In genomic region chr7:1070544-1071342, GRCh38 we compare ENCODE assay signal across 20 cellular contexts. TPM values are rescaled to one million over a fixed set of nuclear protein-coding genes. Genes with fewer than 3 reads are reported as not detected.
DNase-seq lines count a peak whose midpoint lies in the region; ATAC-seq, FAIRE-seq and TF ChIP-seq lines count a peak whose summit lies in the region.
"Had no signal": no experiment of that assay in that cellular context is flagged by ENCODE, and none has a peak within 500 bp of the region (broad histone marks: within the 10 kb centered on the region; RNA-seq: fewer than 3 reads in every experiment).

No MANE protein-coding gene starts in this region.

- no peaks in the 10 kb centered on the region for H3K9me3 ChIP-seq in HepG2 (ENCODE audit: low read length)
- H3K9me3 ChIP-seq in right lobe of liver: no peaks in the 10 kb centered on the region
- H3K9me3 ChIP-seq in hepatocyte (ENCODE audit: low read depth): no peaks in the 10 kb centered on the region

- no peaks in the 10 kb centered on the region for H3K36me3 ChIP-seq in HepG2 (replicated peaks in 1 of 2; ENCODE audit: control insufficient read depth in 1 of 2, insufficient read depth in 2 of 2, low read length in 2 of 2)
- H3K36me3 ChIP-seq in right lobe of liver: no peaks in the 10 kb centered on the region
- no peaks in the 10 kb centered on the region for H3K36me3 ChIP-seq in hepatocyte (replicated peaks; ENCODE audit: insufficient read depth, low read depth)
- H3K36me3 ChIP-seq: BLaER1 treated with 17β-estradiol and CSF1 and Interleukin-3, amounts not matched to agents 10 nM and 100 nM had no signal

- no peak for FAIRE-seq in HepG2 (lab: Jason Lieb, UNC)
- FAIRE-seq: G401.6, H54 had no signal

- peak overlapping the region; percentile 55 for H3K27ac Mint-ChIP-seq in activated T-helper 1 cell treated with anti-CD3 and anti-CD28 coated beads, Interleukin-12 subunit alpha, Interleukin-12 subunit beta, Interleukin-2, Interleukin-4 antibody, amounts not matched to agents 30 ng/mL and 10 ng/mL and 1 ng/mL, durations not matched to agents 14 hours and 24 hours and 36 hours
- no peak overlapping the region for H3K27ac Mint-ChIP-seq in nephron progenitor cell

- in situ Hi-C loops in HepG2 (cut with HindIII; ENCODE audit: extremely low pct_ligation_motif_present, low pct_unique_long_range_greater_than_20kb): no loop called here

- POLR2A ChIA-PET in HepG2 (lab: Yijun Ruan, JAX): no interaction called here

- no peak overlapping the region for H3K4me3 Mint-ChIP-seq in activated T-helper 1 cell treated with anti-CD3 and anti-CD28 coated beads, Interleukin-12 subunit alpha, Interleukin-12 subunit beta, Interleukin-2, Interleukin-4 antibody, amounts not matched to agents 30 ng/mL and 10 ng/mL and 1 ng/mL, durations not matched to agents 14 hours and 24 hours and 36 hours
- H3K4me3 Mint-ChIP-seq in nephron progenitor cell: peak overlapping the region; percentile 24
- H3K4me3 Mint-ChIP-seq: CD8-positive, alpha-beta memory T cell had no signal

- H3K27me3 ChIP-seq in HepG2 (ENCODE audit: control insufficient read depth in 1 of 2, insufficient read depth in 2 of 2, low read length in 2 of 2): no peaks in the 10 kb centered on the region
- no peaks in the 10 kb centered on the region for H3K27me3 ChIP-seq in right lobe of liver
- H3K27me3 ChIP-seq in hepatocyte: no peaks in the 10 kb centered on the region
- H3K27me3 ChIP-seq: BLaER1 treated with 17β-estradiol and CSF1 and Interleukin-3, amounts not matched to agents 10 nM and 100 nM had no signal

- H3K9me2 ChIP-seq in hepatocyte (replicated peaks; ENCODE audit: insufficient read depth): no peaks in the 10 kb centered on the region

- DNase-seq in HepG2 (ENCODE audit: low spot score): no peak
- DNase-seq in right lobe of liver: no peak
- no peak for DNase-seq in activated T-helper 1 cell treated with anti-CD3 and anti-CD28 coated beads, Interleukin-12 subunit alpha, Interleukin-12 subunit beta, Interleukin-2, Interleukin-4 antibody, amounts not matched to agents 30 ng/mL and 10 ng/mL and 1 ng/mL, durations not matched to agents 14 hours and 24 hours and 36 hours (ENCODE audit: low spot score)
- DNase-seq in nephron progenitor cell: no peak
- no peak for DNase-seq in stimulated activated naive CD8-positive, alpha-beta T cell treated with anti-CD3 and anti-CD28 coated beads, Interleukin-15, Interleukin-2, amounts not matched to agents 100 U/mL and 50 U/mL, for 24 hours
- no peak for DNase-seq in germinal center (ENCODE audit: low spot score)
- DNase-seq in hepatocyte (ENCODE audit: low spot score): no peak
- DNase-seq: CD8-positive, alpha-beta memory T cell; DND-41; NCI-H1048; NCI-H2081 treated with DMSO at 0.1 percent for 48 hours; NCI-H226; NCI-H524 treated with DMSO at 0.1 percent for 48 hours had no signal

- H3K4me3 ChIP-seq in HepG2 (replicated peaks in 1 of 3; ENCODE audit: insufficient read depth in 1 of 3, low read depth in 2 of 3, low read length in 3 of 3) (no peak overlapping the region), right lobe of liver (no peak overlapping the region), hepatocyte (no peak overlapping the region)
- H3K4me3 ChIP-seq: BLaER1 treated with 17β-estradiol and CSF1 and Interleukin-3, amounts not matched to agents 10 nM and 100 nM had no signal

- no peaks in the 10 kb centered on the region for H3K79me2 ChIP-seq in HepG2 (ENCODE audit: insufficient read depth, low read length)
- H3K79me2 ChIP-seq in hepatocyte: no peaks in the 10 kb centered on the region

- no peaks in the 10 kb centered on the region for H3K36me3 Mint-ChIP-seq in activated T-helper 1 cell treated with anti-CD3 and anti-CD28 coated beads, Interleukin-12 subunit alpha, Interleukin-12 subunit beta, Interleukin-2, Interleukin-4 antibody, amounts not matched to agents 30 ng/mL and 10 ng/mL and 1 ng/mL, durations not matched to agents 14 hours and 24 hours and 36 hours (ENCODE audit: low read depth)
- H3K36me3 Mint-ChIP-seq in nephron progenitor cell (ENCODE audit: low read depth): peaks cover 19% of the 10 kb centered on the region
- H3K36me3 Mint-ChIP-seq: CD8-positive, alpha-beta memory T cell had no signal

- no peak overlapping the region for H3K9ac ChIP-seq in HepG2 (ENCODE audit: insufficient read depth, low read depth, low read length)
- H3K9ac ChIP-seq: BLaER1 treated with 17β-estradiol and CSF1 and Interleukin-3, amounts not matched to agents 10 nM and 100 nM; KMS-11 had no signal

- no peak for TF ChIP-seq RAD21 in HepG2 (CRISPR knock-in tag; IDR thresholded peaks at IDR 0.05)

- no TSS peak for BruUV-seq in HepG2 (replicated peaks; lab: Mats Ljungman, UMichigan)

- no peak for TF ChIP-seq POLR2A in HepG2 (IDR thresholded peaks at IDR 0.05; ENCODE audit: insufficient read depth in 1 of 2, low read depth in 2 of 2, low read length in 2 of 2)
- no peak for TF ChIP-seq POLR2A in right lobe of liver (IDR thresholded peaks at IDR 0.05)

- peaks cover 9% of the 10 kb centered on the region for H3K9me3 Mint-ChIP-seq in activated T-helper 1 cell treated with anti-CD3 and anti-CD28 coated beads, Interleukin-12 subunit alpha, Interleukin-12 subunit beta, Interleukin-2, Interleukin-4 antibody, amounts not matched to agents 30 ng/mL and 10 ng/mL and 1 ng/mL, durations not matched to agents 14 hours and 24 hours and 36 hours
- H3K9me3 Mint-ChIP-seq in nephron progenitor cell: peaks cover 16% of the 10 kb centered on the region
- H3K9me3 Mint-ChIP-seq: CD8-positive, alpha-beta memory T cell had no signal

- H4K20me1 ChIP-seq in HepG2 (ENCODE audit: insufficient read depth, low read length) (no peaks in the 10 kb centered on the region), hepatocyte (ENCODE audit: insufficient read depth, poor library complexity, severe bottlenecking) (no peaks in the 10 kb centered on the region)

- H3K4me1 Mint-ChIP-seq in activated T-helper 1 cell treated with anti-CD3 and anti-CD28 coated beads, Interleukin-12 subunit alpha, Interleukin-12 subunit beta, Interleukin-2, Interleukin-4 antibody, amounts not matched to agents 30 ng/mL and 10 ng/mL and 1 ng/mL, durations not matched to agents 14 hours and 24 hours and 36 hours (ENCODE audit: low read depth): no peaks in the 10 kb centered on the region
- peaks cover 49% of the 10 kb centered on the region for H3K4me1 Mint-ChIP-seq in nephron progenitor cell

- intact Hi-C loops in HepG2 (cut with micrococcal nuclease; ENCODE audit: unreplicated experiment) (no loop called here), right lobe of liver (cut with DNase I) (no loop called here)
- intact Hi-C loops in activated T-helper 1 cell treated with anti-CD3 and anti-CD28 coated beads, Interleukin-12 subunit alpha, Interleukin-12 subunit beta, Interleukin-2, Interleukin-4 antibody, amounts not matched to agents 30 ng/mL and 10 ng/mL and 1 ng/mL, durations not matched to agents 14 hours and 24 hours and 36 hours (cut with micrococcal nuclease): no loop called here

- H2AFZ ChIP-seq in HepG2 (ENCODE audit: low read length) (no peak overlapping the region), hepatocyte (no peak overlapping the region)

- TF ChIP-seq EP300 in HepG2 (IDR thresholded peaks at IDR 0.05; ENCODE audit: low read depth in 2 of 2, low read length in 2 of 2) (no peak), HepG2 (CRISPR knock-in tag; IDR thresholded peaks at IDR 0.05; ENCODE audit: borderline replicate concordance) (no peak)

- CTCF ChIA-PET in HepG2 (lab: Yijun Ruan, JAX; ENCODE audit: low intra/inter-chr PET ratio, low total read pairs): no interaction called here

- no peak for TF ChIP-seq CTCF in HepG2 (CRISPR knock-in tag; IDR thresholded peaks at IDR 0.05)
- TF ChIP-seq CTCF in right lobe of liver (IDR thresholded peaks at IDR 0.05): no peak
- no peak for TF ChIP-seq CTCF in nephron progenitor cell (IDR thresholded peaks at IDR 0.05)
- no peak for TF ChIP-seq CTCF in hepatocyte (IDR thresholded peaks at IDR 0.05; ENCODE audit: poor library complexity)

- H3K4me2 ChIP-seq in HepG2 (ENCODE audit: low read depth, low read length) (no peak overlapping the region), hepatocyte (no peak overlapping the region)
- H3K4me2 ChIP-seq: BLaER1 treated with 17β-estradiol and CSF1 and Interleukin-3, amounts not matched to agents 10 nM and 100 nM; KMS-11 had no signal

- peaks cover 18% of the 10 kb centered on the region for H3K4me1 ChIP-seq in HepG2 (ENCODE audit: insufficient read depth, low read length)
- peaks cover 0 to 2% (median 0%) of the 10 kb centered on the region in 4 donors for H3K4me1 ChIP-seq in right lobe of liver
- H3K4me1 ChIP-seq in hepatocyte (ENCODE audit: insufficient read depth): peaks cover 3% of the 10 kb centered on the region

- H3K27ac ChIP-seq in HepG2 (ENCODE audit: extremely low read length, insufficient read depth, low read length) (no peak overlapping the region), right lobe of liver (no peak overlapping the region), hepatocyte (no peak overlapping the region)
- H3K27ac ChIP-seq: BLaER1 treated with 17β-estradiol and CSF1 and Interleukin-3, amounts not matched to agents 10 nM and 100 nM; KMS-11 had no signal

- H3K27me3 Mint-ChIP-seq in activated T-helper 1 cell treated with anti-CD3 and anti-CD28 coated beads, Interleukin-12 subunit alpha, Interleukin-12 subunit beta, Interleukin-2, Interleukin-4 antibody, amounts not matched to agents 30 ng/mL and 10 ng/mL and 1 ng/mL, durations not matched to agents 14 hours and 24 hours and 36 hours (ENCODE audit: insufficient read depth): no peaks in the 10 kb centered on the region
- H3K27me3 Mint-ChIP-seq in nephron progenitor cell (ENCODE audit: low read depth, poor library complexity): peaks cover 5% of the 10 kb centered on the region
- H3K27me3 Mint-ChIP-seq: CD8-positive, alpha-beta memory T cell had no signal

- 96% methylated on average over 47 of the region's 51 CpGs for WGBS in HepG2 (ENCODE audit: low lambda C conversion rate)
- 94% methylated on average over 33 of the region's 51 CpGs for WGBS in right lobe of liver (ENCODE audit: insufficient coverage, low coverage, low lambda C conversion rate, missing lambda C conversion rate)
- 90% methylated on average over 44 of the region's 51 CpGs for WGBS in hepatocyte (ENCODE audit: low lambda C conversion rate, missing lambda C conversion rate)

- ATAC-seq in HepG2: no peak
- ATAC-seq in right lobe of liver: no peak
- ATAC-seq in stimulated activated naive CD8-positive, alpha-beta T cell treated with anti-CD3 and anti-CD28 coated beads, Interleukin-15, Interleukin-2, amounts not matched to agents 100 U/mL and 50 U/mL, for 24 hours: no peak
- ATAC-seq in HG02970 (IDR thresholded peaks at IDR 0.05; ENCODE audit: low FRiP score, unreplicated experiment): no peak
- ATAC-seq: Panc1, Right ventricle myocardium inferior had no signal

RNA-seq across cellular contexts. Expression of gene GPER1, which starts 17.2 kb away (rescaled TPM):
- total RNA-seq in HepG2 (2016; rRNA removed; fragmentation: Illumina TruSeq; extraction: Trizol) (15.2 and 19.7 TPM in 2 replicates), right lobe of liver (10 to 100 TPM in 4 of 6 experiments, 1 to 10 TPM in 2; 7.0 to 26.4 (median 11.9) TPM), hepatocyte (3.6 and 4.5 TPM in 2 replicates)
- total RNA-seq in HepG2 (2016; cell fraction: cytosol; rRNA removed; fragmentation: Illumina TruSeq; extraction: Trizol; ENCODE audit: low read depth): 11.8 and 14.0 TPM in 2 replicates
- 14.3 and 19.8 TPM in 2 replicates for total RNA-seq in HepG2 (2016; cell fraction: insoluble cytoplasmic fraction; rRNA removed; fragmentation: Illumina TruSeq; extraction: Trizol)
- total RNA-seq in HepG2 (2016; cell fraction: membrane; rRNA removed; fragmentation: Illumina TruSeq; extraction: Trizol): 22.2 and 30.5 TPM in 2 replicates
- total RNA-seq in HepG2 (2016; cell fraction: nucleus; rRNA removed; fragmentation: Illumina TruSeq; extraction: Trizol): 13.6 and 15.7 TPM in 2 replicates
- polyA plus RNA-seq in HepG2 (2011; rRNA removed) (12.7 and 16.4 TPM in 2 replicates), hepatocyte (9.1 and 11.1 TPM in 2 replicates)
- polyA plus RNA-seq in HepG2 (2011; cell fraction: cytosol; rRNA removed): 14.9 and 19.2 TPM in 2 replicates
- polyA plus RNA-seq in HepG2 (2011; cell fraction: nucleus; rRNA removed): 55.4 and 63.5 TPM in 2 replicates
- 10.5 and 10.7 TPM in 2 replicates for polyA plus RNA-seq in HepG2 (2012)
- polyA plus RNA-seq in HepG2 (2016; cell fraction: cytosol; fragmentation: Illumina TruSeq; extraction: Trizol; ENCODE audit: low read depth): 9.9 and 11.3 TPM in 2 replicates
- 17.5 and 21.3 TPM in 2 replicates for polyA plus RNA-seq in HepG2 (2016; cell fraction: insoluble cytoplasmic fraction; fragmentation: Illumina TruSeq; extraction: Trizol; ENCODE audit: low read depth)
- 22.0 and 22.5 TPM in 2 replicates for polyA plus RNA-seq in HepG2 (2016; cell fraction: membrane; fragmentation: Illumina TruSeq; extraction: Trizol; ENCODE audit: low read depth)
- polyA plus RNA-seq in HepG2 (2016; cell fraction: nucleus; fragmentation: Illumina TruSeq; extraction: Trizol; ENCODE audit: insufficient read depth, low read depth): 36.9 and 39.6 TPM in 2 replicates
- polyA minus RNA-seq in HepG2 (2011; rRNA and poly(A)+ RNA removed; ENCODE audit: low replicate concordance): 7.5 and 47.4 TPM in 2 replicates
- polyA minus RNA-seq in HepG2 (2011; cell fraction: cytosol; rRNA and poly(A)+ RNA removed): 11.5 and 13.4 TPM in 2 replicates
- polyA minus RNA-seq in HepG2 (2011; cell fraction: nucleus; rRNA and poly(A)+ RNA removed): 4.2 and 5.7 TPM in 2 replicates
- total RNA-seq in activated T-helper 1 cell treated with anti-CD3 and anti-CD28 coated beads, Interleukin-12 subunit alpha, Interleukin-12 subunit beta, Interleukin-2, Interleukin-4 antibody, amounts not matched to agents 30 ng/mL and 10 ng/mL and 1 ng/mL, durations not matched to agents 14 hours and 24 hours and 36 hours: not detected in 2 replicates
- total RNA-seq: CD8-positive, alpha-beta memory T cell had no signal

RNA-seq across cellular contexts. Expression of gene GPR146, which starts 26.4 kb away (rescaled TPM):
- total RNA-seq in HepG2 (2016; rRNA removed; fragmentation: Illumina TruSeq; extraction: Trizol): 0.84 and 2.0 TPM in 2 replicates
- 0.91 and 1.1 TPM in 2 replicates for total RNA-seq in HepG2 (2016; cell fraction: cytosol; rRNA removed; fragmentation: Illumina TruSeq; extraction: Trizol; ENCODE audit: low read depth)
- 0.89 and 1.2 TPM in 2 replicates for total RNA-seq in HepG2 (2016; cell fraction: insoluble cytoplasmic fraction; rRNA removed; fragmentation: Illumina TruSeq; extraction: Trizol)
- total RNA-seq in HepG2 (2016; cell fraction: membrane; rRNA removed; fragmentation: Illumina TruSeq; extraction: Trizol): 1.9 and 2.7 TPM in 2 replicates
- total RNA-seq in HepG2 (2016; cell fraction: nucleus; rRNA removed; fragmentation: Illumina TruSeq; extraction: Trizol): 1.1 and 3.4 TPM in 2 replicates
- 15.9 and 17.2 TPM in 2 replicates for polyA plus RNA-seq in HepG2 (2011; rRNA removed)
- polyA plus RNA-seq in HepG2 (2011; cell fraction: cytosol; rRNA removed): 11.4 and 22.4 TPM in 2 replicates
- 18.2 and 25.0 TPM in 2 replicates for polyA plus RNA-seq in HepG2 (2011; cell fraction: nucleus; rRNA removed)
- polyA plus RNA-seq in HepG2 (2012): 4.5 and 5.3 TPM in 2 replicates
- 2.1 and 2.2 TPM in 2 replicates for polyA plus RNA-seq in HepG2 (2016; cell fraction: cytosol; fragmentation: Illumina TruSeq; extraction: Trizol; ENCODE audit: low read depth)
- 0.78 and 1.3 TPM in 2 replicates for polyA plus RNA-seq in HepG2 (2016; cell fraction: insoluble cytoplasmic fraction; fragmentation: Illumina TruSeq; extraction: Trizol; ENCODE audit: low read depth)
- polyA plus RNA-seq in HepG2 (2016; cell fraction: membrane; fragmentation: Illumina TruSeq; extraction: Trizol; ENCODE audit: low read depth): 2.3 and 3.4 TPM in 2 replicates
- polyA plus RNA-seq in HepG2 (2016; cell fraction: nucleus; fragmentation: Illumina TruSeq; extraction: Trizol; ENCODE audit: insufficient read depth, low read depth): 2.2 and 2.5 TPM in 2 replicates
- 0.87 and 47.8 TPM in 2 replicates for polyA minus RNA-seq in HepG2 (2011; rRNA and poly(A)+ RNA removed; ENCODE audit: low replicate concordance)
- 6.9 and 9.1 TPM in 2 replicates for polyA minus RNA-seq in HepG2 (2011; cell fraction: cytosol; rRNA and poly(A)+ RNA removed)
- 9.3 and 14.0 TPM in 2 replicates for polyA minus RNA-seq in HepG2 (2011; cell fraction: nucleus; rRNA and poly(A)+ RNA removed)
- total RNA-seq in right lobe of liver: 10 to 100 TPM; 13.3 to 45.3 (median 22.8) TPM
- total RNA-seq in activated T-helper 1 cell treated with anti-CD3 and anti-CD28 coated beads, Interleukin-12 subunit alpha, Interleukin-12 subunit beta, Interleukin-2, Interleukin-4 antibody, amounts not matched to agents 30 ng/mL and 10 ng/mL and 1 ng/mL, durations not matched to agents 14 hours and 24 hours and 36 hours: 2.2 and 2.8 TPM in 2 replicates
- total RNA-seq in hepatocyte: 5.2 and 6.5 TPM in 2 replicates
- polyA plus RNA-seq in hepatocyte: 2.1 and 2.6 TPM in 2 replicates
